In the genomic region with DNA sequence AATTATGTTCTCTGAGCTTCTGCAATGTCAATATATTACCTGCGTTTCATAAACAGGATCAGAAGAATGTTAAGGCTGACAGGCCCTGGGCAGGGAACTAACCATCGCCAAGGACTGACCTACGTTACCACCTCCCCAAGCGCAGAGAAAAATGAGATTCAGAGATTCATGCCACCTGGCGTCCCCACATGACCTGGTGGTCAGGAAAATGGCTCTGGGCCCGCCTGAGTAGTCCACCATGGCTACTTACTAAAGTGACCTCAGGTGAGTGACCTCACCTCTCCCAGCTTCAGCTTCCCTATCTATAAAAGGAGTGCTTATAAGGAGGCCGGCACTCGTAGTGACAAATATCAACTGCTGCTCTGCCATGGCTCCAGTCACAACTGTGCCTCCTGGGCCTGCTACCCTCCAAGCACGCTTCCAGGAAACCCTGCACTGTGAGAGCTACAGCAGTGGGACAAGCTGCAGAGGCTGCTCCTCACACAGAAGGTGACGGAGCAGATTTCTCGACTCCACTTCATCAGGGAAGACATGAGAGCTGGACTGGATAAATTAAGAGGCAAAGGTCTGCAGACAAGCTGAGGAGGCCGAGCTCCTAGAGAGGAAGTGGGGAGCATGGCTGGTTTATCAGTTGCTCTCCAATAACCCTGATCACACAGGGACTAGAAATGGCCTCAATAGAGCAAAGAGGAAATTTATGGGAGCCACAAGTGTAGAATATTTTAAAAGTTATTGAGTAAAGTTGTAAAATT, we compare ENCODE assay signal across 10 cellular contexts.
DNase-seq lines count a peak whose midpoint lies in the region; ATAC-seq and TF ChIP-seq lines count a peak whose summit lies in the region.
"Had no signal": no experiment of that assay in that cellular context is flagged by ENCODE, and none has a peak within 500 bp of the region (broad histone marks: within the 10 kb centered on the region; RNA-seq: fewer than 3 reads in every experiment).

No MANE protein-coding gene starts in this region.

- DNase-seq in stimulated activated naive CD8-positive, alpha-beta T cell treated with anti-CD3 and anti-CD28 coated beads, Interleukin-15, Interleukin-2, amounts not matched to agents 100 U/mL and 50 U/mL, for 24 hours, result no peak
- DNase-seq in WERI-Rb-1, result peak; percentile 28
- no peak for DNase-seq in uterus
- no peak for DNase-seq in inferior parietal cortex (ENCODE audit: extremely low spot score)
- DNase-seq: activated CD4-positive, CD25-positive, alpha-beta regulatory T cell had no signal

- peaks cover 69% of the 10 kb centered on the region for H3K4me1 Mint-ChIP-seq in stimulated activated naive CD8-positive, alpha-beta T cell treated with anti-CD3 and anti-CD28 coated beads, Interleukin-15, Interleukin-2, amounts not matched to agents 100 ng/mL and 50 ng/mL, for 24 hours (ENCODE audit: low read depth)

- intact Hi-C loops in uterus (cut with DNase I; ENCODE audit: low total_unique reads), result loop anchor here (10.0 kb wide), 1 partner anchor 184 kb away; no protein-coding TSS in a partner anchor

- no peak for TF ChIP-seq POLR2A in uterus (IDR thresholded peaks at IDR 0.05)

- peak overlapping the region; percentile 62 for H3K27ac Mint-ChIP-seq in stimulated activated naive CD8-positive, alpha-beta T cell treated with anti-CD3 and anti-CD28 coated beads, Interleukin-15, Interleukin-2, amounts not matched to agents 100 ng/mL and 50 ng/mL, for 24 hours

- H3K27me3 Mint-ChIP-seq in stimulated activated naive CD8-positive, alpha-beta T cell treated with anti-CD3 and anti-CD28 coated beads, Interleukin-15, Interleukin-2, amounts not matched to agents 100 ng/mL and 50 ng/mL, for 24 hours, result no peaks in the 10 kb centered on the region

- H3K9me3 ChIP-seq in WERI-Rb-1 (ENCODE audit: severe bottlenecking) (no peaks in the 10 kb centered on the region), mesodermal cell (ENCODE audit: control insufficient read depth, low read length) (no peaks in the 10 kb centered on the region), uterus (no peaks in the 10 kb centered on the region)

- 0 out of 2 replicates have a peak overlapping the region, but pooled peaks have one; percentile 12 for H3K27ac ChIP-seq in WERI-Rb-1
- H3K27ac ChIP-seq in mesodermal cell (ENCODE audit: low read depth, low read length, severe bottlenecking), result peak overlapping the region; percentile 60
- peak overlapping the region; percentile 30 to 70 for H3K27ac ChIP-seq in uterus

- H3K9me3 Mint-ChIP-seq in stimulated activated naive CD8-positive, alpha-beta T cell treated with anti-CD3 and anti-CD28 coated beads, Interleukin-15, Interleukin-2, amounts not matched to agents 100 ng/mL and 50 ng/mL, for 24 hours, result no peaks in the 10 kb centered on the region
- H3K9me3 Mint-ChIP-seq: activated naive CD4-positive, alpha-beta T cell treated with anti-CD3 and anti-CD28 coated beads for 36 hours had no signal

- WGBS in mesodermal cell (ENCODE audit: insufficient coverage in 2 of 2), 2 experiments, result 84 to 86% methylated on average over 11 of the region's 12 CpGs

- H3K4me1 ChIP-seq in mesodermal cell (ENCODE audit: control insufficient read depth, insufficient read depth, low read length, poor library complexity, severe bottlenecking), result peaks cover 32% of the 10 kb centered on the region
- peaks cover 15 to 23% of the 10 kb centered on the region in 2 donors for H3K4me1 ChIP-seq in uterus

- H3K27me3 ChIP-seq in WERI-Rb-1 (ENCODE audit: insufficient read depth, low read depth, severe bottlenecking) (no peaks in the 10 kb centered on the region), uterus (no peaks in the 10 kb centered on the region)

- H3K36me3 ChIP-seq in WERI-Rb-1 (no peaks in the 10 kb centered on the region), mesodermal cell (ENCODE audit: control insufficient read depth, insufficient read depth, low read length) (peaks cover 17% of the 10 kb centered on the region), uterus (no peaks in the 10 kb centered on the region)

- H3K4me3 Mint-ChIP-seq in stimulated activated naive CD8-positive, alpha-beta T cell treated with anti-CD3 and anti-CD28 coated beads, Interleukin-15, Interleukin-2, amounts not matched to agents 100 ng/mL and 50 ng/mL, for 24 hours, result no peak overlapping the region
- H3K4me3 Mint-ChIP-seq: activated naive CD4-positive, alpha-beta T cell treated with anti-CD3 and anti-CD28 coated beads for 36 hours had no signal

- ATAC-seq in stimulated activated naive CD8-positive, alpha-beta T cell treated with anti-CD3 and anti-CD28 coated beads, Interleukin-15, Interleukin-2, amounts not matched to agents 100 U/mL and 50 U/mL, for 24 hours, result no peak
- no peak for ATAC-seq in HG02759 (IDR thresholded peaks at IDR 0.05; ENCODE audit: unreplicated experiment)
- no peak for ATAC-seq in HG02970 (IDR thresholded peaks at IDR 0.05; ENCODE audit: low FRiP score, unreplicated experiment)

- H3K4me3 ChIP-seq in WERI-Rb-1 (ENCODE audit: low read depth, low read length) (no peak overlapping the region), mesodermal cell (ENCODE audit: extremely low read depth, insufficient read depth, low read length, poor library complexity, severe bottlenecking) (no peak overlapping the region), uterus (no peak overlapping the region)

- TF ChIP-seq CTCF in WERI-Rb-1 (IDR thresholded peaks at IDR 0.05; ENCODE audit: low read depth, low read length), result no peak
- peak in 1 of 4 experiments; percentile 5 for TF ChIP-seq CTCF in uterus (IDR thresholded peaks at IDR 0.05)

- H3K36me3 Mint-ChIP-seq in stimulated activated naive CD8-positive, alpha-beta T cell treated with anti-CD3 and anti-CD28 coated beads, Interleukin-15, Interleukin-2, amounts not matched to agents 100 ng/mL and 50 ng/mL, for 24 hours (ENCODE audit: low read depth), result peaks cover 10% of the 10 kb centered on the region
